Comparison of ENCODE assay signal across 24 cellular contexts in the genomic region with DNA sequence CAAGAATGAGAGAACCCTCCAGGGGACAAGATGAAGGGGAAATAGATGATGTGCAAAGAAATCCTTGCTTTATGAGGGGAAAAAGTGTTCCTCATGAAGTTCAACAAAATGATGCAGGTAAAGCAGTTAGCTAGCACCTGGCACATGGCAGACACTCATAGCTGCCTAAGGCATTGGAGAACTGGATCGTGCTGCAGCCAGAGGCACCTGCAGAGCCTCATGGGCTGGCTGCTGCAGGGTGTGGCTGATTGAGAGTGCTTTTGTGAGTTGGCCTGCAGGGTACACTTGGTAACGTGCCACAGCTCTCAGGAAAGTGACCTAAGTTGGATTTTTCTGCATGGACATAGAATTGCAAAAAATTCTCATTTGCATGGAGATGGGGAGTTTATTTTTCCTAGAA. TPM values are rescaled to one million over a fixed set of nuclear protein-coding genes. Genes with fewer than 3 reads are reported as not detected.
DNase-seq lines count a peak whose midpoint lies in the region; ATAC-seq and TF ChIP-seq lines count a peak whose summit lies in the region.
"Had no signal": no experiment of that assay in that cellular context is flagged by ENCODE, and none has a peak within 500 bp of the region (broad histone marks: within the 10 kb centered on the region; RNA-seq: fewer than 3 reads in every experiment).

No MANE protein-coding gene starts in this region.

- H3K9me2 ChIP-seq in PC-3 (replicated peaks; ENCODE audit: low read length) = no peaks in the 10 kb centered on the region

- peak; percentile 68 for DNase-seq in DMS153 treated with DMSO at 0.1 percent for 48 hours (lab: John Stamatoyannopoulos, UW; ENCODE audit: unreplicated experiment)
- peak; percentile 59 to 77 for DNase-seq in NCI-H187 (lab: John Stamatoyannopoulos, UW)
- DNase-seq in PC-3 = peak; percentile 33
- DNase-seq in mesenchymal stem cell = no peak
- DNase-seq in H9 = no peak
- DNase-seq: activated CD4-positive, alpha-beta T cell treated with anti-CD3 and anti-CD28 coated beads, Interleukin-2, amount 50 U/mL, for 48 hours; activated naive CD4-positive, alpha-beta T cell treated with anti-CD3 and anti-CD28 coated beads for 36 hours; NCI-H1694; NK-92 treated with Interleukin-12 subunit alpha and Interleukin-12 subunit beta, amount 100 ng/mL, for 24 hours; stimulated activated CD4-positive, alpha-beta T cell treated with anti-CD3 and anti-CD28 coated beads, Interleukin-4, amount 100 ng/mL, for 4 hours; stimulated activated CD8-positive, alpha-beta memory T cell treated with anti-CD3 and anti-CD28 coated beads, Interleukin-4, amount 100 ng/mL, for 48 hours; T-helper 1 cell; testis had no signal

- H3K14ac ChIP-seq in mesenchymal stem cell (ENCODE audit: low read length in 2 of 2) = no peak overlapping the region
- no peak overlapping the region for H3K14ac ChIP-seq in H9 (ENCODE audit: insufficient read depth, low read length)

- H3K27ac Mint-ChIP-seq in H9 = no peak overlapping the region
- H3K27ac Mint-ChIP-seq: activated naive CD4-positive, alpha-beta T cell treated with anti-CD3 and anti-CD28 coated beads for 36 hours had no signal

- H3K9ac ChIP-seq in PC-3 (ENCODE audit: low read length) (no peak overlapping the region), mesenchymal stem cell (ENCODE audit: low read length) (no peak overlapping the region), H9 (ENCODE audit: extremely low read depth, insufficient read length, low read length) (no peak overlapping the region)

- H3K79me2 ChIP-seq in PC-3 (ENCODE audit: low read length) (no peaks in the 10 kb centered on the region), H9 (ENCODE audit: insufficient read depth, low read length) (no peaks in the 10 kb centered on the region)

- H3K4me1 ChIP-seq in PC-3 (ENCODE audit: insufficient read depth, low read length) (no peaks in the 10 kb centered on the region), mesenchymal stem cell (ENCODE audit: control insufficient read depth, insufficient read depth, low read depth, low read length) (no peaks in the 10 kb centered on the region), H9 (ENCODE audit: insufficient read depth, low read length) (no peaks in the 10 kb centered on the region)
- H3K4me1 ChIP-seq: ascending aorta, testis had no signal

- POLR2A ChIA-PET in PC-3 (lab: Charles Lee; ENCODE audit: unreplicated experiment) = no interaction called here

- H3K27me3 Mint-ChIP-seq in H9 (ENCODE audit: low read depth) = peaks cover 4% of the 10 kb centered on the region

- no TSS peak for BruUV-seq in PC-3 (replicated peaks; lab: Mats Ljungman, UMichigan)

- H3K23ac ChIP-seq in mesenchymal stem cell (ENCODE audit: low read length in 2 of 2) (peak overlapping the region in 1 of 2 experiments; percentile 53), H9 (ENCODE audit: insufficient read length, low read depth, low read length) (no peak overlapping the region)

- H3K27me3 ChIP-seq in PC-3 (ENCODE audit: low read length) (peaks cover 76% of the 10 kb centered on the region), mesenchymal stem cell (ENCODE audit: control insufficient read depth in 1 of 2, insufficient read depth in 1 of 2, low read length in 2 of 2) (peaks cover 13 to 34% of the 10 kb centered on the region in 2 experiments), H9 (ENCODE audit: insufficient read depth, low read length) (no peaks in the 10 kb centered on the region)
- H3K27me3 ChIP-seq: ascending aorta, testis had no signal

- intact Hi-C loops in PC-3 (cut with micrococcal nuclease) = no loop called here

- H3K9me3 ChIP-seq in PC-3 (ENCODE audit: low read length) = no peaks in the 10 kb centered on the region
- no peaks in the 10 kb centered on the region for H3K9me3 ChIP-seq in mesenchymal stem cell (ENCODE audit: control insufficient read depth, low read length)
- H3K9me3 ChIP-seq in H9 (ENCODE audit: control insufficient read depth, low read depth, low read length) = no peaks in the 10 kb centered on the region
- H3K9me3 ChIP-seq: ascending aorta, testis had no signal

- H4K8ac ChIP-seq in mesenchymal stem cell (ENCODE audit: low read length) (peak overlapping the region; percentile 66), H9 (replicated peaks; ENCODE audit: insufficient read length, low read depth, low read length) (no peak overlapping the region)

- H3K9me3 Mint-ChIP-seq in H9 = no peaks in the 10 kb centered on the region
- H3K9me3 Mint-ChIP-seq: activated naive CD4-positive, alpha-beta T cell treated with anti-CD3 and anti-CD28 coated beads for 36 hours had no signal

- no peaks in the 10 kb centered on the region for H3F3A ChIP-seq in PC-3 (ENCODE audit: low read length, unreplicated experiment)

- H4K20me1 ChIP-seq in PC-3 (ENCODE audit: low read length) (no peaks in the 10 kb centered on the region), H9 (ENCODE audit: control insufficient read depth, insufficient read depth, insufficient read length) (no peaks in the 10 kb centered on the region)

- H3K4me3 Mint-ChIP-seq in H9 = no peak overlapping the region
- H3K4me3 Mint-ChIP-seq: activated naive CD4-positive, alpha-beta T cell treated with anti-CD3 and anti-CD28 coated beads for 36 hours had no signal

- H4K91ac ChIP-seq in mesenchymal stem cell (ENCODE audit: low read length) = no peak overlapping the region
- no peak overlapping the region for H4K91ac ChIP-seq in H9 (ENCODE audit: insufficient read length, low read depth, low read length)

- no peak overlapping the region for H3K4me3 ChIP-seq in PC-3 (ENCODE audit: low read length)
- H3K4me3 ChIP-seq in mesenchymal stem cell (ENCODE audit: insufficient read depth in 1 of 2, low read depth in 1 of 2, low read length in 2 of 2) = no peak overlapping the region
- H3K4me3 ChIP-seq: ascending aorta, testis had no signal

- H3K4ac ChIP-seq in mesenchymal stem cell (ENCODE audit: low read depth in 1 of 2, low read length in 2 of 2) = peak overlapping the region in 1 of 2 experiments; percentile 2
- H3K4ac ChIP-seq in H9 (ENCODE audit: low read depth, low read length) = no peak overlapping the region

- no peak overlapping the region for H3K4me2 ChIP-seq in PC-3 (ENCODE audit: low read length)
- H3K4me2 ChIP-seq in mesenchymal stem cell (ENCODE audit: low read length, poor library complexity, severe bottlenecking) = no peak overlapping the region
- no peak overlapping the region for H3K4me2 ChIP-seq in H9 (ENCODE audit: insufficient read depth, insufficient read length, low read length)

- H3T11ph ChIP-seq in H9 (ENCODE audit: low read length) = no peak overlapping the region

- no peak overlapping the region for H2BK15ac ChIP-seq in mesenchymal stem cell (ENCODE audit: low read depth, poor library complexity, severe bottlenecking)
- no peak overlapping the region for H2BK15ac ChIP-seq in H9 (ENCODE audit: low read depth, low read length)

- no peak for ATAC-seq in PC-3
- ATAC-seq in GM18858 (IDR thresholded peaks at IDR 0.05; ENCODE audit: unreplicated experiment) = no peak
- ATAC-seq in GM18517 (IDR thresholded peaks at IDR 0.05; ENCODE audit: unreplicated experiment) = no peak
- no peak for ATAC-seq in HG03280 (IDR thresholded peaks at IDR 0.05; ENCODE audit: unreplicated experiment)
- ATAC-seq: Right ventricle myocardium inferior had no signal

- no peak overlapping the region for H3K56ac ChIP-seq in H9 (ENCODE audit: insufficient read length, low read depth, low read length)

- no peak overlapping the region for H4K5ac ChIP-seq in H9 (ENCODE audit: insufficient read length, low read depth, low read length)

- peak overlapping the region in 1 of 2 experiments; percentile 46 for H3K18ac ChIP-seq in mesenchymal stem cell (ENCODE audit: low read depth in 1 of 2, low read length in 2 of 2)
- H3K18ac ChIP-seq in H9 (ENCODE audit: insufficient read length, low read depth, low read length) = no peak overlapping the region

- CTCF ChIA-PET in PC-3 (lab: Charles Lee) = no interaction called here

- no peak overlapping the region for H2BK5ac ChIP-seq in mesenchymal stem cell (ENCODE audit: low read depth, low read length, poor library complexity, severe bottlenecking)
- H2BK5ac ChIP-seq in H9 (ENCODE audit: insufficient read length, low read length) = no peak overlapping the region

- H2BK120ac ChIP-seq in mesenchymal stem cell (ENCODE audit: low read depth, low read length) (no peak overlapping the region), H9 (ENCODE audit: low read depth, low read length, poor library complexity, severe bottlenecking) (no peak overlapping the region)

- H2AK5ac ChIP-seq in mesenchymal stem cell (ENCODE audit: low read length, severe bottlenecking) = no peak overlapping the region
- no peak overlapping the region for H2AK5ac ChIP-seq in H9 (ENCODE audit: insufficient read length, low read length)

- H3K27ac ChIP-seq in PC-3 (ENCODE audit: low read length) (no peak overlapping the region), mesenchymal stem cell (ENCODE audit: low read length, poor library complexity, severe bottlenecking) (no peak overlapping the region), H9 (ENCODE audit: insufficient read length, low read depth, low read length) (no peak overlapping the region)
- H3K27ac ChIP-seq: ascending aorta, testis, VCaP had no signal

- no peaks in the 10 kb centered on the region for H3K23me2 ChIP-seq in H9 (ENCODE audit: insufficient read length, low read depth, low read length, poor library complexity, severe bottlenecking)

- no peaks in the 10 kb centered on the region for H3K36me3 ChIP-seq in PC-3 (ENCODE audit: low read depth, low read length)
- no peaks in the 10 kb centered on the region for H3K36me3 ChIP-seq in mesenchymal stem cell (ENCODE audit: control insufficient read depth in 1 of 2, insufficient read depth in 2 of 2, low read depth in 1 of 2, low read length in 2 of 2)
- H3K36me3 ChIP-seq: ascending aorta had no signal

- H3K79me1 ChIP-seq in mesenchymal stem cell (replicated peaks; ENCODE audit: low read length, poor library complexity, severe bottlenecking) (no peaks in the 10 kb centered on the region), H9 (ENCODE audit: insufficient read depth, low read depth, low read length, poor library complexity, severe bottlenecking) (no peaks in the 10 kb centered on the region)

- TF ChIP-seq CTCF in PC-3 (conservative IDR thresholded peaks at IDR 0.05; ENCODE audit: low read depth, low read length) = no peak
- no peak for TF ChIP-seq CTCF in H9 (conservative IDR thresholded peaks at IDR 0.05)

- WGBS in mesenchymal stem cell = 75% methylated on average over 2 of the region's 2 CpGs
- no CpG with 5 or more reads among the region's 2 CpGs for WGBS in H9 (ENCODE audit: extremely low coverage, insufficient read length, low lambda C conversion rate)

- no peaks in the 10 kb centered on the region for H3K4me1 Mint-ChIP-seq in H9

- H3K36me3 Mint-ChIP-seq in H9 (ENCODE audit: insufficient read depth in 1 of 3, low read depth in 3 of 3) = no peaks in the 10 kb centered on the region

- no peak overlapping the region for H2BK20ac ChIP-seq in H9 (ENCODE audit: low read depth, low read length, poor library complexity, severe bottlenecking)

- H2BK12ac ChIP-seq in mesenchymal stem cell (ENCODE audit: low read length in 2 of 2) (no peak overlapping the region), H9 (ENCODE audit: insufficient read length, low read depth, low read length) (no peak overlapping the region)

- H2AFZ ChIP-seq in PC-3 (ENCODE audit: low read length) (no peak overlapping the region), mesenchymal stem cell (ENCODE audit: low read depth, low read length) (no peak overlapping the region), H9 (ENCODE audit: low read length) (no peak overlapping the region)

RNA-seq across cellular contexts. Expression of a gene that starts 31.7 kb away (rescaled TPM):
- total RNA-seq in PC-3 (2014; rRNA removed) (not detected in 2 replicates), H9 (2021) (not detected in 2 replicates)
- polyA plus RNA-seq in mesenchymal stem cell (2013, experiment 1 of 2) = not detected
- polyA plus RNA-seq in mesenchymal stem cell (2013, experiment 2 of 2) = not detected
- total RNA-seq: ascending aorta, frontal cortex, H1, myocyte, Right ventricle myocardium inferior, skeletal muscle tissue had no signal
- polyA plus RNA-seq: H1, liver had no signal

Comparison
In these comparisons a context has a peak if more than half of its experiments do, and no peak if none do; other contexts are left out.
1. DNase-seq: peak in DMS153 treated with DMSO at 0.1 percent for 48 hours (single experiment), NCI-H187 (2 of 2) and PC-3 (single experiment); none in mesenchymal stem cell (single experiment) and H9 (single experiment).